In the genomic region with DNA sequence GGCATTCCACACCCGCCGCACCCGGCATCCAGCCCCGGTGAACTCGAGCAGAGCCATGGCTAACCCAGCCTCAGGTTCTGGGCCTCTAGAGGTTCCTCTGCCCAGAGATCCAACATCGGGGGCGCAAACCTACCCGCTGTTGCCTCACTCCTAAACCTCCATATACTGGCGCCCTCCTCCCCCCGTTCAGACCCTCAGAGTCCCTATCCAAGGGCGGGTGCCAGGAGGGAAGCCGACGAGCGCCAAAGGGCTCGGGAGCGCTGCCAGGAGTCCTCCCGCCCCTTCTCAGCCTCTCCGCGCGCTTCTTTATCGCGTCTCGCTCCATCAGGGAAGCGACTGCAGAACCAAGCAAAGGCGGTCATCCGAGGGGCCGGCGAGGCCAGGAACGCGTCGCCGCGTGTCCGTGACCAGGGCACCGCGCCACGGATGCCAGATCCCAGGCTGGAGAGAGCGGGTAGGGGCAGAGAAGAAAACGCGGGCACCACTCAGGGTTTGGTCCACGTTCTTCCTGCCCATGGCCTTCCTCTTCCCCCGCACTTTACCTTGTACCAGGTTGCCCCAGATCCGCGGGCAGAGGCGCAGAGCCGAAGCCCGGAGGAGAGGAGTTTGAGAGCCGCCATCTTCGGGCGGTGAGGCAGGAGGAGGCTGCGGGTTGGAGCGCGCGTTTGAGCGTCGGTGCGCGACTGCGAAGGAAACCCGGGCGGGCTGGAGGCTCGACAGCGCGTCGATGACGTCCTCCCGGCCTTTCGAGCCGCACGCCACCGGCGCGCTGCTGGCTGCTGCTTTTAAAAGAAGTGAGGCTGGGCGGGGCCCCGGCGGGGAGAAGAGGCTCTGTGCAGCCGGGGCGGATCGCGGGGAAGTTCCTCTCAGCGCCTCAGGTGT, we compare ENCODE assay signal across 1 cellular context.
TF ChIP-seq lines count a peak whose summit lies in the region.

TSS of gene OXCT1 (minus strand) at position 687 of the 882 bp plus-strand sequence. CDS start at position 620, 67 bp downstream.

TF ChIP-seq in SK-N-SH, 30 proteins besides CTCF, POLR2A, EP300 and RAD21 (continued from another document):
- peak; percentile 56; the same call in 1 of the 2 replicates for TF ChIP-seq MAX (IDR thresholded peaks at IDR 0.05; ENCODE audit: low read depth)
- TF ChIP-seq, protein P1, sequence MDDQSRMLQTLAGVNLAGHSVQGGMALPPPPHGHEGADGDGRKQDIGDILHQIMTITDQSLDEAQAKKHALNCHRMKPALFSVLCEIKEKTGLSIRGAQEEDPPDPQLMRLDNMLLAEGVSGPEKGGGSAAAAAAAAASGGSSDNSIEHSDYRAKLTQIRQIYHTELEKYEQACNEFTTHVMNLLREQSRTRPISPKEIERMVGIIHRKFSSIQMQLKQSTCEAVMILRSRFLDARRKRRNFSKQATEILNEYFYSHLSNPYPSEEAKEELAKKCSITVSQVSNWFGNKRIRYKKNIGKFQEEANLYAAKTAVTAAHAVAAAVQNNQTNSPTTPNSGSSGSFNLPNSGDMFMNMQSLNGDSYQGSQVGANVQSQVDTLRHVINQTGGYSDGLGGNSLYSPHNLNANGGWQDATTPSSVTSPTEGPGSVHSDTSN (IDR thresholded peaks at IDR 0.05), result no peak
TF ChIP-seq in SK-N-SH: peak in this region for 10.
